ENCODE assay signal across 1 cellular context in the genomic region with DNA sequence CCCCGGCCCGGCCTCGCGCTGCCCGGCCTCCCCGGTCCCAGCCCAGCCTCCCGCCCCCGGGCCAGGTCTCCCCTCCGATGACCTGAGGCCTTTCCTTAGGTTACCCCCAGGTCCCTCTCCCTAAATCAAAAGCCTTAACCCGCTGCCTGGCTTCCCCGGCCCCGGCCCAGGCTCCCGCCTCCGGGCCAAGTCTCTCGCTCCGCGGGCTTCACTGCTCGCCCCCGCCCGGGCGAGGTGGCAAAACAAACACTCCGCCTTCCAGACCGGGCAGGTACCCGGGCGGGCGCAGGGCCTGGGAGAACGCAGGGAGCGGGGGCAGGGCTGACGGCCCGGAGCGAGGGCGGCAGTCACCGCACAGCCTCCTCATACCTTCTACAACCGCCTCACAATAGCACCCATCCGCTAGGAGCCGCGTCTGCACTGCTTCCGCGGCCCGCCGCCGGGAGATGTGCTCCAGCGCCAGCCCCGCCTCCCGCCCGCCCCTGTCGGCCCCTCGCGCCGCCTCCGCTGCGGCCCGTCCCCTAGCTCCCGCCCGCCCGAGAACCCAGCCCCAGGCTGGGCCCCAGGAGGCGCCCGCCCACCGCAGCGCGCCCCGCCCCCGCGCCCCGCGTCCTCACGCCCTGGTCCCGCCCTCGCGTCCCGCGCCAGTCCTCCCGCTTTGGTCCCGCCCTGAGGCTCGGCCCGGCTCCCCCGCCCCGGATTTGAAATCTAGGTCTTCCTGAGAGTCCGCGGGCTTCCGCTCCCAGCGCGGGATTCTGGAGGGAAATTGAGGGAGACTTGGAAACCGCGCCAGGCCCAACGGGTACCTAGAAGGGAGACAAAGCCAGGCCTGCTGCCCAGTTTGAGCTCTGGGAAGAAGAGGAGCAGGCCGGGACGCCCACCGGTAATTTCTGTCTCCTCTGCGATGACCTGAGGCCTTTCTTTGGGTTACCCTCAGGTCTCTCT.
A peak's percentile ranks its signal among the peaks of the same experiment; 100 is the strongest.
TF ChIP-seq lines count a peak whose summit lies in the region.

A gene (minus strand): TSS at position 422 of the 945 bp plus-strand sequence. CDS start 10,994 bp downstream, outside the sequence.
A gene with protein sequence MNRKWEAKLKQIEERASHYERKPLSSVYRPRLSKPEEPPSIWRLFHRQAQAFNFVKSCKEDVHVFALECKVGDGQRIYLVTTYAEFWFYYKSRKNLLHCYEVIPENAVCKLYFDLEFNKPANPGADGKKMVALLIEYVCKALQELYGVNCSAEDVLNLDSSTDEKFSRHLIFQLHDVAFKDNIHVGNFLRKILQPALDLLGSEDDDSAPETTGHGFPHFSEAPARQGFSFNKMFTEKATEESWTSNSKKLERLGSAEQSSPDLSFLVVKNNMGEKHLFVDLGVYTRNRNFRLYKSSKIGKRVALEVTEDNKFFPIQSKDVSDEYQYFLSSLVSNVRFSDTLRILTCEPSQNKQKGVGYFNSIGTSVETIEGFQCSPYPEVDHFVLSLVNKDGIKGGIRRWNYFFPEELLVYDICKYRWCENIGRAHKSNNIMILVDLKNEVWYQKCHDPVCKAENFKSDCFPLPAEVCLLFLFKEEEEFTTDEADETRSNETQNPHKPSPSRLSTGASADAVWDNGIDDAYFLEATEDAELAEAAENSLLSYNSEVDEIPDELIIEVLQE (plus strand): TSS at position 713 of the 945 bp plus-strand sequence. CDS start 7,403 bp downstream, outside the sequence.

TF ChIP-seq in HepG2, 621 proteins besides CTCF, POLR2A, EP300 and RAD21 (continued from another document and continues in another):
- TF ChIP-seq ZNF329 (CRISPR knock-in tag; IDR thresholded peaks at IDR 0.05; ENCODE audit: low read depth), result no peak
- no peak for TF ChIP-seq TARDBP (CRISPR knock-in tag; IDR thresholded peaks at IDR 0.05)
- TF ChIP-seq, protein P1, sequence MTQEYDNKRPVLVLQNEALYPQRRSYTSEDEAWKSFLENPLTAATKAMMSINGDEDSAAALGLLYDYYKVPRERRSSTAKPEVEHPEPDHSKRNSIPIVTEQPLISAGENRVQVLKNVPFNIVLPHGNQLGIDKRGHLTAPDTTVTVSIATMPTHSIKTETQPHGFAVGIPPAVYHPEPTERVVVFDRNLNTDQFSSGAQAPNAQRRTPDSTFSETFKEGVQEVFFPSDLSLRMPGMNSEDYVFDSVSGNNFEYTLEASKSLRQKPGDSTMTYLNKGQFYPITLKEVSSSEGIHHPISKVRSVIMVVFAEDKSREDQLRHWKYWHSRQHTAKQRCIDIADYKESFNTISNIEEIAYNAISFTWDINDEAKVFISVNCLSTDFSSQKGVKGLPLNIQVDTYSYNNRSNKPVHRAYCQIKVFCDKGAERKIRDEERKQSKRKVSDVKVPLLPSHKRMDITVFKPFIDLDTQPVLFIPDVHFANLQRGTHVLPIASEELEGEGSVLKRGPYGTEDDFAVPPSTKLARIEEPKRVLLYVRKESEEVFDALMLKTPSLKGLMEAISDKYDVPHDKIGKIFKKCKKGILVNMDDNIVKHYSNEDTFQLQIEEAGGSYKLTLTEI (CRISPR knock-in tag; conservative IDR thresholded peaks at IDR 0.05), result no peak
- TF ChIP-seq HNRNPK (IDR thresholded peaks at IDR 0.05; ENCODE audit: low read depth, low read length, poor library complexity, severe bottlenecking), result peak; percentile 38
- TF ChIP-seq ZNF138 (CRISPR knock-in tag; IDR thresholded peaks at IDR 0.05; ENCODE audit: low read depth), result no peak
- TF ChIP-seq, protein P2, sequence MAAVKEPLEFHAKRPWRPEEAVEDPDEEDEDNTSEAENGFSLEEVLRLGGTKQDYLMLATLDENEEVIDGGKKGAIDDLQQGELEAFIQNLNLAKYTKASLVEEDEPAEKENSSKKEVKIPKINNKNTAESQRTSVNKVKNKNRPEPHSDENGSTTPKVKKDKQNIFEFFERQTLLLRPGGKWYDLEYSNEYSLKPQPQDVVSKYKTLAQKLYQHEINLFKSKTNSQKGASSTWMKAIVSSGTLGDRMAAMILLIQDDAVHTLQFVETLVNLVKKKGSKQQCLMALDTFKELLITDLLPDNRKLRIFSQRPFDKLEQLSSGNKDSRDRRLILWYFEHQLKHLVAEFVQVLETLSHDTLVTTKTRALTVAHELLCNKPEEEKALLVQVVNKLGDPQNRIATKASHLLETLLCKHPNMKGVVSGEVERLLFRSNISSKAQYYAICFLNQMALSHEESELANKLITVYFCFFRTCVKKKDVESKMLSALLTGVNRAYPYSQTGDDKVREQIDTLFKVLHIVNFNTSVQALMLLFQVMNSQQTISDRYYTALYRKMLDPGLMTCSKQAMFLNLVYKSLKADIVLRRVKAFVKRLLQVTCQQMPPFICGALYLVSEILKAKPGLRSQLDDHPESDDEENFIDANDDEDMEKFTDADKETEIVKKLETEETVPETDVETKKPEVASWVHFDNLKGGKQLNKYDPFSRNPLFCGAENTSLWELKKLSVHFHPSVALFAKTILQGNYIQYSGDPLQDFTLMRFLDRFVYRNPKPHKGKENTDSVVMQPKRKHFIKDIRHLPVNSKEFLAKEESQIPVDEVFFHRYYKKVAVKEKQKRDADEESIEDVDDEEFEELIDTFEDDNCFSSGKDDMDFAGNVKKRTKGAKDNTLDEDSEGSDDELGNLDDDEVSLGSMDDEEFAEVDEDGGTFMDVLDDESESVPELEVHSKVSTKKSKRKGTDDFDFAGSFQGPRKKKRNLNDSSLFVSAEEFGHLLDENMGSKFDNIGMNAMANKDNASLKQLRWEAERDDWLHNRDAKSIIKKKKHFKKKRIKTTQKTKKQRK (IDR thresholded peaks at IDR 0.05; ENCODE audit: low read length), result no peak
- no peak for TF ChIP-seq ZNF256 (CRISPR knock-in tag; conservative IDR thresholded peaks at IDR 0.05)
- TF ChIP-seq, protein P3, sequence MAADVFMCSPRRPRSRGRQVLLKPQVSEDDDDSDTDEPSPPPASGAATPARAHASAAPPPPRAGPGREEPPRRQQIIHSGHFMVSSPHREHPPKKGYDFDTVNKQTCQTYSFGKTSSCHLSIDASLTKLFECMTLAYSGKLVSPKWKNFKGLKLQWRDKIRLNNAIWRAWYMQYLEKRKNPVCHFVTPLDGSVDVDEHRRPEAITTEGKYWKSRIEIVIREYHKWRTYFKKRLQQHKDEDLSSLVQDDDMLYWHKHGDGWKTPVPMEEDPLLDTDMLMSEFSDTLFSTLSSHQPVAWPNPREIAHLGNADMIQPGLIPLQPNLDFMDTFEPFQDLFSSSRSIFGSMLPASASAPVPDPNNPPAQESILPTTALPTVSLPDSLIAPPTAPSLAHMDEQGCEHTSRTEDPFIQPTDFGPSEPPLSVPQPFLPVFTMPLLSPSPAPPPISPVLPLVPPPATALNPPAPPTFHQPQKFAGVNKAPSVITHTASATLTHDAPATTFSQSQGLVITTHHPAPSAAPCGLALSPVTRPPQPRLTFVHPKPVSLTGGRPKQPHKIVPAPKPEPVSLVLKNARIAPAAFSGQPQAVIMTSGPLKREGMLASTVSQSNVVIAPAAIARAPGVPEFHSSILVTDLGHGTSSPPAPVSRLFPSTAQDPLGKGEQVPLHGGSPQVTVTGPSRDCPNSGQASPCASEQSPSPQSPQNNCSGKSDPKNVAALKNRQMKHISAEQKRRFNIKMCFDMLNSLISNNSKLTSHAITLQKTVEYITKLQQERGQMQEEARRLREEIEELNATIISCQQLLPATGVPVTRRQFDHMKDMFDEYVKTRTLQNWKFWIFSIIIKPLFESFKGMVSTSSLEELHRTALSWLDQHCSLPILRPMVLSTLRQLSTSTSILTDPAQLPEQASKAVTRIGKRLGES (CRISPR knock-in tag; IDR thresholded peaks at IDR 0.05; ENCODE audit: borderline replicate concordance), result no peak; the same call in 1 of the 2 replicates
- TF ChIP-seq HNF4G (IDR thresholded peaks at IDR 0.05; ENCODE audit: borderline replicate concordance, low read depth, low read length), result no peak
- no peak for TF ChIP-seq HNF4G (CRISPR knock-in tag; IDR thresholded peaks at IDR 0.05; ENCODE audit: borderline replicate concordance, low read depth)
- TF ChIP-seq, protein P4, sequence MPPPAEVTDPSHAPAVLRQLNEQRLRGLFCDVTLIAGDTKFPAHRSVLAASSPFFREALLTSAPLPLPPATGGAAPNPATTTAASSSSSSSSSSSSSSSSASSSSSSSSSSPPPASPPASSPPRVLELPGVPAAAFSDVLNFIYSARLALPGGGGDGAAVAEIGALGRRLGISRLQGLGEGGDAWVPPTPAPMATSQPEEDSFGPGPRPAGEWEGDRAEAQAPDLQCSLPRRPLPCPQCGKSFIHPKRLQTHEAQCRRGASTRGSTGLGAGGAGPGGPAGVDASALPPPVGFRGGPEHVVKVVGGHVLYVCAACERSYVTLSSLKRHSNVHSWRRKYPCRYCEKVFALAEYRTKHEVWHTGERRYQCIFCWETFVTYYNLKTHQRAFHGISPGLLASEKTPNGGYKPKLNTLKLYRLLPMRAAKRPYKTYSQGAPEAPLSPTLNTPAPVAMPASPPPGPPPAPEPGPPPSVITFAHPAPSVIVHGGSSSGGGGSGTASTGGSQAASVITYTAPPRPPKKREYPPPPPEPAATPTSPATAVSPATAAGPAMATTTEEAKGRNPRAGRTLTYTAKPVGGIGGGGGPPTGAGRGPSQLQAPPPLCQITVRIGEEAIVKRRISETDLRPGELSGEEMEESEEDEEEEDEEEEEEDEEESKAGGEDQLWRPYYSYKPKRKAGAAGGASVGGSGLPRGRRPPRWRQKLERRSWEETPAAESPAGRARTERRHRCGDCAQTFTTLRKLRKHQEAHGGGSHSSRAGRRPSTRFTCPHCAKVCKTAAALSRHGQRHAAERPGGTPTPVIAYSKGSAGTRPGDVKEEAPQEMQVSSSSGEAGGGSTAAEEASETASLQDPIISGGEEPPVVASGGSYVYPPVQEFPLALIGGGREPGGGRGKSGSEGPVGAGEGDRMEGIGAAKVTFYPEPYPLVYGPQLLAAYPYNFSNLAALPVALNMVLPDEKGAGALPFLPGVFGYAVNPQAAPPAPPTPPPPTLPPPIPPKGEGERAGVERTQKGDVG (CRISPR knock-in tag; IDR thresholded peaks at IDR 0.05; ENCODE audit: borderline replicate concordance), result no peak
- no peak for TF ChIP-seq MZF1 (CRISPR knock-in tag; IDR thresholded peaks at IDR 0.05; ENCODE audit: borderline replicate concordance)
- TF ChIP-seq ZSCAN21 (CRISPR knock-in tag; IDR thresholded peaks at IDR 0.05; ENCODE audit: borderline replicate concordance), result no peak; the same call in 1 of the 2 replicates
- TF ChIP-seq GTF3A (CRISPR knock-in tag; conservative IDR thresholded peaks at IDR 0.05), result no peak
- TF ChIP-seq GFI1 (CRISPR knock-in tag; IDR thresholded peaks at IDR 0.05; ENCODE audit: borderline replicate concordance), result no peak; the same call in 1 of the 2 replicates
- TF ChIP-seq, protein P5, sequence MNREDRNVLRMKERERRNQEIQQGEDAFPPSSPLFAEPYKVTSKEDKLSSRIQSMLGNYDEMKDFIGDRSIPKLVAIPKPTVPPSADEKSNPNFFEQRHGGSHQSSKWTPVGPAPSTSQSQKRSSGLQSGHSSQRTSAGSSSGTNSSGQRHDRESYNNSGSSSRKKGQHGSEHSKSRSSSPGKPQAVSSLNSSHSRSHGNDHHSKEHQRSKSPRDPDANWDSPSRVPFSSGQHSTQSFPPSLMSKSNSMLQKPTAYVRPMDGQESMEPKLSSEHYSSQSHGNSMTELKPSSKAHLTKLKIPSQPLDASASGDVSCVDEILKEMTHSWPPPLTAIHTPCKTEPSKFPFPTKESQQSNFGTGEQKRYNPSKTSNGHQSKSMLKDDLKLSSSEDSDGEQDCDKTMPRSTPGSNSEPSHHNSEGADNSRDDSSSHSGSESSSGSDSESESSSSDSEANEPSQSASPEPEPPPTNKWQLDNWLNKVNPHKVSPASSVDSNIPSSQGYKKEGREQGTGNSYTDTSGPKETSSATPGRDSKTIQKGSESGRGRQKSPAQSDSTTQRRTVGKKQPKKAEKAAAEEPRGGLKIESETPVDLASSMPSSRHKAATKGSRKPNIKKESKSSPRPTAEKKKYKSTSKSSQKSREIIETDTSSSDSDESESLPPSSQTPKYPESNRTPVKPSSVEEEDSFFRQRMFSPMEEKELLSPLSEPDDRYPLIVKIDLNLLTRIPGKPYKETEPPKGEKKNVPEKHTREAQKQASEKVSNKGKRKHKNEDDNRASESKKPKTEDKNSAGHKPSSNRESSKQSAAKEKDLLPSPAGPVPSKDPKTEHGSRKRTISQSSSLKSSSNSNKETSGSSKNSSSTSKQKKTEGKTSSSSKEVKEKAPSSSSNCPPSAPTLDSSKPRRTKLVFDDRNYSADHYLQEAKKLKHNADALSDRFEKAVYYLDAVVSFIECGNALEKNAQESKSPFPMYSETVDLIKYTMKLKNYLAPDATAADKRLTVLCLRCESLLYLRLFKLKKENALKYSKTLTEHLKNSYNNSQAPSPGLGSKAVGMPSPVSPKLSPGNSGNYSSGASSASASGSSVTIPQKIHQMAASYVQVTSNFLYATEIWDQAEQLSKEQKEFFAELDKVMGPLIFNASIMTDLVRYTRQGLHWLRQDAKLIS (CRISPR knock-in tag; IDR thresholded peaks at IDR 0.05), result no peak
- TF ChIP-seq, protein P6, sequence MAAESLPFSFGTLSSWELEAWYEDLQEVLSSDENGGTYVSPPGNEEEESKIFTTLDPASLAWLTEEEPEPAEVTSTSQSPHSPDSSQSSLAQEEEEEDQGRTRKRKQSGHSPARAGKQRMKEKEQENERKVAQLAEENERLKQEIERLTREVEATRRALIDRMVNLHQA (CRISPR knock-in tag; IDR thresholded peaks at IDR 0.05), result no peak
- peak; percentile 22 for TF ChIP-seq RARA (CRISPR knock-in tag; IDR thresholded peaks at IDR 0.05)
- no peak for TF ChIP-seq JUND (CRISPR knock-in tag; IDR thresholded peaks at IDR 0.05)
- no peak for TF ChIP-seq CENPT (CRISPR knock-in tag; IDR thresholded peaks at IDR 0.05; ENCODE audit: low read depth)
- no peak for TF ChIP-seq ZNF614 (CRISPR knock-in tag; IDR thresholded peaks at IDR 0.05; ENCODE audit: borderline replicate concordance)
- no peak for TF ChIP-seq ZNF567 (CRISPR knock-in tag; IDR thresholded peaks at IDR 0.05; ENCODE audit: borderline replicate concordance)
- no peak for TF ChIP-seq TCF7L2 (IDR thresholded peaks at IDR 0.05; ENCODE audit: low read depth, low read length)
- no peak for TF ChIP-seq NFYB (CRISPR knock-in tag; IDR thresholded peaks at IDR 0.05)
- TF ChIP-seq, protein P7, sequence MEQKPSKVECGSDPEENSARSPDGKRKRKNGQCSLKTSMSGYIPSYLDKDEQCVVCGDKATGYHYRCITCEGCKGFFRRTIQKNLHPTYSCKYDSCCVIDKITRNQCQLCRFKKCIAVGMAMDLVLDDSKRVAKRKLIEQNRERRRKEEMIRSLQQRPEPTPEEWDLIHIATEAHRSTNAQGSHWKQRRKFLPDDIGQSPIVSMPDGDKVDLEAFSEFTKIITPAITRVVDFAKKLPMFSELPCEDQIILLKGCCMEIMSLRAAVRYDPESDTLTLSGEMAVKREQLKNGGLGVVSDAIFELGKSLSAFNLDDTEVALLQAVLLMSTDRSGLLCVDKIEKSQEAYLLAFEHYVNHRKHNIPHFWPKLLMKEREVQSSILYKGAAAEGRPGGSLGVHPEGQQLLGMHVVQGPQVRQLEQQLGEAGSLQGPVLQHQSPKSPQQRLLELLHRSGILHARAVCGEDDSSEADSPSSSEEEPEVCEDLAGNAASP (CRISPR knock-in tag; IDR thresholded peaks at IDR 0.05; ENCODE audit: borderline replicate concordance), result peak; percentile 56; the same call in 1 of the 2 replicates
- TF ChIP-seq, protein P8, sequence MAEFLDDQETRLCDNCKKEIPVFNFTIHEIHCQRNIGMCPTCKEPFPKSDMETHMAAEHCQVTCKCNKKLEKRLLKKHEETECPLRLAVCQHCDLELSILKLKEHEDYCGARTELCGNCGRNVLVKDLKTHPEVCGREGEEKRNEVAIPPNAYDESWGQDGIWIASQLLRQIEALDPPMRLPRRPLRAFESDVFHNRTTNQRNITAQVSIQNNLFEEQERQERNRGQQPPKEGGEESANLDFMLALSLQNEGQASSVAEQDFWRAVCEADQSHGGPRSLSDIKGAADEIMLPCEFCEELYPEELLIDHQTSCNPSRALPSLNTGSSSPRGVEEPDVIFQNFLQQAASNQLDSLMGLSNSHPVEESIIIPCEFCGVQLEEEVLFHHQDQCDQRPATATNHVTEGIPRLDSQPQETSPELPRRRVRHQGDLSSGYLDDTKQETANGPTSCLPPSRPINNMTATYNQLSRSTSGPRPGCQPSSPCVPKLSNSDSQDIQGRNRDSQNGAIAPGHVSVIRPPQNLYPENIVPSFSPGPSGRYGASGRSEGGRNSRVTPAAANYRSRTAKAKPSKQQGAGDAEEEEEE (CRISPR knock-in tag; IDR thresholded peaks at IDR 0.05; ENCODE audit: borderline replicate concordance), result no peak
- no peak for TF ChIP-seq ZNF616 (CRISPR knock-in tag; IDR thresholded peaks at IDR 0.05; ENCODE audit: low read depth)
- peak; percentile 70; the same call in 1 of the 2 replicates for TF ChIP-seq ZSCAN31 (CRISPR knock-in tag; IDR thresholded peaks at IDR 0.05; ENCODE audit: low read depth)
- no peak for TF ChIP-seq MIER2 (CRISPR knock-in tag; IDR thresholded peaks at IDR 0.05)
